In genomic region chr9:655875-656274, GRCh38 we compare ENCODE assay signal across 11 cellular contexts.
DNase-seq lines count a peak whose midpoint lies in the region; ATAC-seq and TF ChIP-seq lines count a peak whose summit lies in the region.
"Had no signal": no experiment of that assay in that cellular context is flagged by ENCODE, and none has a peak within 500 bp of the region (broad histone marks: within the 10 kb centered on the region; RNA-seq: fewer than 3 reads in every experiment).

No MANE protein-coding gene starts in this region.

- no peak overlapping the region for H3K4me3 ChIP-seq in body of pancreas
- H3K4me3 ChIP-seq in SJCRH30 = no peak overlapping the region
- H3K4me3 ChIP-seq: smooth muscle cell had no signal

- peak overlapping the region in 2 of 4 donors; percentile 21 to 51 for H3K27ac ChIP-seq in body of pancreas
- H3K27ac ChIP-seq in SJCRH30 = no peak overlapping the region

- no peaks in the 10 kb centered on the region for H3K36me3 Mint-ChIP-seq in activated T-helper 17 cell treated with anti-CD3 and anti-CD28 coated beads, Interleukin-2, amount 50 U/mL, for 72 hours (ENCODE audit: low read depth)

- 24 to 25% methylated on average over 5 of the region's 5 CpGs for WGBS in body of pancreas, 2 donors

- ATAC-seq in body of pancreas (peak; percentile 83), GM18517 (IDR thresholded peaks at IDR 0.05; ENCODE audit: unreplicated experiment) (no peak)
- no peak for ATAC-seq in activated T-helper 17 cell treated with anti-CD3 and anti-CD28 coated beads, Interleukin-2, amount 50 U/mL, for 72 hours (replicated peaks)

- no peak for TF ChIP-seq POLR2A in body of pancreas (IDR thresholded peaks at IDR 0.05)

- TF ChIP-seq CTCF in body of pancreas (IDR thresholded peaks at IDR 0.05) = no peak

- peaks cover 13% of the 10 kb centered on the region for H3K4me1 ChIP-seq in body of pancreas
- H3K4me1 ChIP-seq in SJCRH30 = peaks cover 4% of the 10 kb centered on the region

- no peak overlapping the region for H3K27ac Mint-ChIP-seq in activated T-helper 17 cell treated with anti-CD3 and anti-CD28 coated beads, Interleukin-2, amount 50 U/mL, for 72 hours

- intact Hi-C loops in body of pancreas (cut with DNase I) (no loop called here), cardiac septum (cut with DNase I) (loop anchor here (5.0 kb wide), 1 partner anchor 36 kb away; no protein-coding TSS in a partner anchor)

- H3K27me3 ChIP-seq in body of pancreas (no peaks in the 10 kb centered on the region), SJCRH30 (no peaks in the 10 kb centered on the region)

- no peak overlapping the region for H3K4me3 Mint-ChIP-seq in activated T-helper 17 cell treated with anti-CD3 and anti-CD28 coated beads, Interleukin-2, amount 50 U/mL, for 72 hours
- H3K4me3 Mint-ChIP-seq: central memory CD8-positive, alpha-beta T cell had no signal

- H3K36me3 ChIP-seq in body of pancreas (replicated peaks in 1 of 2; ENCODE audit: insufficient read depth in 1 of 2, low read depth in 2 of 2) = no peaks in the 10 kb centered on the region
- H3K36me3 ChIP-seq in SJCRH30 = no peaks in the 10 kb centered on the region

- H3K9me3 Mint-ChIP-seq in activated T-helper 17 cell treated with anti-CD3 and anti-CD28 coated beads, Interleukin-2, amount 50 U/mL, for 72 hours = no peaks in the 10 kb centered on the region
- H3K9me3 Mint-ChIP-seq: central memory CD8-positive, alpha-beta T cell had no signal

- H3K9me3 ChIP-seq in body of pancreas (no peaks in the 10 kb centered on the region), SJCRH30 (replicated peaks) (no peaks in the 10 kb centered on the region)

- peak; percentile 27 for DNase-seq in AG20443 (ENCODE audit: low spot score)
- DNase-seq in body of pancreas = peak; percentile 80 to 94 (median 88)
- peak; percentile 91 for DNase-seq in cardiac septum (ENCODE audit: low spot score)
- peak; percentile 29 for DNase-seq in pons (ENCODE audit: low spot score)
- no peak for DNase-seq in stimulated activated CD8-positive, alpha-beta memory T cell treated with anti-CD3 and anti-CD28 coated beads, Interleukin-4, amount 100 ng/mL, for 48 hours
- DNase-seq in SJCRH30 = no peak
- DNase-seq: T-helper 9 cell had no signal

- no peaks in the 10 kb centered on the region for H3K27me3 Mint-ChIP-seq in activated T-helper 17 cell treated with anti-CD3 and anti-CD28 coated beads, Interleukin-2, amount 50 U/mL, for 72 hours
- H3K27me3 Mint-ChIP-seq: central memory CD8-positive, alpha-beta T cell had no signal

- H3K4me1 Mint-ChIP-seq in activated T-helper 17 cell treated with anti-CD3 and anti-CD28 coated beads, Interleukin-2, amount 50 U/mL, for 72 hours = no peaks in the 10 kb centered on the region

Comparison
In these comparisons a context has a peak if more than half of its experiments do, and no peak if none do; other contexts are left out.
1. DNase-seq: peak in AG20443 (single experiment), body of pancreas (4 of 4), cardiac septum (single experiment) and pons (single experiment); none in stimulated activated CD8-positive, alpha-beta memory T cell treated with anti-CD3 and anti-CD28 coated beads, Interleukin-4, amount 100 ng/mL, for 48 hours (single experiment) and SJCRH30 (0 of 2).